Comparison of ENCODE assay signal across 26 cellular contexts in genomic region chr11:57679396-57679795, GRCh38. TPM values are rescaled to one million over a fixed set of nuclear protein-coding genes. Genes with fewer than 3 reads are reported as not detected.
DNase-seq lines count a peak whose midpoint lies in the region; ATAC-seq and TF ChIP-seq lines count a peak whose summit lies in the region.
"Had no signal": no experiment of that assay in that cellular context is flagged by ENCODE, and none has a peak within 500 bp of the region (broad histone marks: within the 10 kb centered on the region; RNA-seq: fewer than 3 reads in every experiment).

No MANE protein-coding gene starts in this region.

- H3K4me1 ChIP-seq in RWPE2 (ENCODE audit: insufficient read depth, poor library complexity, severe bottlenecking), result peaks cover 20% of the 10 kb centered on the region
- H3K4me1 ChIP-seq in trophoblast cell (ENCODE audit: control insufficient read depth in 1 of 2, insufficient read depth in 2 of 2, low read length in 2 of 2), result peaks cover 0 to 3% of the 10 kb centered on the region in 2 experiments

- H4K8ac ChIP-seq in trophoblast cell (ENCODE audit: low read depth, low read length), result no peak overlapping the region

- peaks cover 21% of the 10 kb centered on the region for H3K36me3 Mint-ChIP-seq in HFFc6 (ENCODE audit: low read depth)

- H3K27me3 ChIP-seq in RWPE2 (ENCODE audit: insufficient read depth, poor library complexity, severe bottlenecking), result no peaks in the 10 kb centered on the region
- no peaks in the 10 kb centered on the region for H3K27me3 ChIP-seq in trophoblast cell (ENCODE audit: insufficient read depth, low read length)
- H3K27me3 ChIP-seq: adrenal gland, body of pancreas, upper lobe of left lung had no signal

- peak overlapping the region; percentile 33; the same call in 1 of the 2 replicates for H3K27ac Mint-ChIP-seq in HFFc6

- peak; percentile 90 for ATAC-seq in RWPE2 (ENCODE audit: low read depth)
- ATAC-seq: naive thymus-derived CD8-positive, alpha-beta T cell had no signal

- no peaks in the 10 kb centered on the region for H3K9me3 Mint-ChIP-seq in HFFc6
- H3K9me3 Mint-ChIP-seq: naive thymus-derived CD8-positive, alpha-beta T cell had no signal

- H4K91ac ChIP-seq in trophoblast cell (ENCODE audit: low read depth, low read length), result no peak overlapping the region

- H3K4me2 ChIP-seq in trophoblast cell (ENCODE audit: low read length), result no peak overlapping the region

- H3K9me3 ChIP-seq in RWPE2 (ENCODE audit: severe bottlenecking), result no peaks in the 10 kb centered on the region
- no peaks in the 10 kb centered on the region for H3K9me3 ChIP-seq in trophoblast cell (ENCODE audit: insufficient read depth, low read depth, low read length)
- H3K9me3 ChIP-seq: adrenal gland, body of pancreas, Caco-2, upper lobe of left lung had no signal

- H3K9ac ChIP-seq in trophoblast cell (ENCODE audit: low read length), result no peak overlapping the region

- H3K14ac ChIP-seq in trophoblast cell (ENCODE audit: low read length), result no peak overlapping the region

- H3K36me3 ChIP-seq in RWPE2 (ENCODE audit: low read depth) (peaks cover 60% of the 10 kb centered on the region), trophoblast cell (ENCODE audit: control insufficient read depth in 1 of 2, insufficient read depth in 2 of 2, low read length in 2 of 2) (peaks cover 12 to 20% of the 10 kb centered on the region in 2 experiments)

- H2AFZ ChIP-seq in trophoblast cell (ENCODE audit: insufficient read depth, low read length, poor library complexity), result no peak overlapping the region

- H3K4me3 ChIP-seq in RWPE2 (ENCODE audit: severe bottlenecking) (no peak overlapping the region), epithelial cell of esophagus (ENCODE audit: low read length) (no peak overlapping the region), trophoblast cell (ENCODE audit: low read depth, low read length) (no peak overlapping the region)
- H3K4me3 ChIP-seq: adrenal gland, body of pancreas, upper lobe of left lung had no signal

- H2AK5ac ChIP-seq in trophoblast cell (ENCODE audit: low read length), result no peak overlapping the region

- H3K4me3 Mint-ChIP-seq in HFFc6, result no peak overlapping the region
- H3K4me3 Mint-ChIP-seq: naive thymus-derived CD8-positive, alpha-beta T cell had no signal

- CTCF ChIA-PET in HEK293T (lab: Yijun Ruan, JAX), result no interaction called here

- WGBS in trophoblast cell (ENCODE audit: extremely low coverage, insufficient coverage, insufficient read length), result no CpG with 5 or more reads among the region's 4 CpGs

- H2BK120ac ChIP-seq in trophoblast cell (ENCODE audit: insufficient read depth, low read length, poor library complexity), result no peak overlapping the region

- TF ChIP-seq CTCF in HFFc6 (IDR thresholded peaks at IDR 0.05) (no peak), RWPE2 (IDR thresholded peaks at IDR 0.05; ENCODE audit: poor library complexity, severe bottlenecking) (no peak), epithelial cell of esophagus (IDR thresholded peaks at IDR 0.05; ENCODE audit: insufficient read depth, low read depth, low read length, missing control alignments) (no peak)

- H3K4ac ChIP-seq in trophoblast cell (ENCODE audit: low read depth, low read length), result peak overlapping the region; percentile 4

- H3K4me1 Mint-ChIP-seq in HFFc6 (ENCODE audit: low read depth), result peaks cover 39% of the 10 kb centered on the region

- POLR2A ChIA-PET in HEK293T (lab: Yijun Ruan, JAX), result no interaction called here

- peak overlapping the region; percentile 59 for H3K27ac ChIP-seq in RWPE2 (ENCODE audit: poor library complexity, severe bottlenecking)
- no peak overlapping the region for H3K27ac ChIP-seq in trophoblast cell (ENCODE audit: low read depth, low read length)
- H3K27ac ChIP-seq: upper lobe of left lung had no signal

- H2BK5ac ChIP-seq in trophoblast cell (ENCODE audit: low read depth, low read length, poor library complexity), result no peak overlapping the region

- no peak overlapping the region for H4K12ac ChIP-seq in trophoblast cell (ENCODE audit: low read depth, low read length)

- H3K18ac ChIP-seq in trophoblast cell (ENCODE audit: low read length), result no peak overlapping the region

- H3K27me3 Mint-ChIP-seq in HFFc6 (ENCODE audit: insufficient read depth), result no peaks in the 10 kb centered on the region; the same call in 1 of the 2 replicates
- H3K27me3 Mint-ChIP-seq: naive thymus-derived CD8-positive, alpha-beta T cell had no signal

- H2BK12ac ChIP-seq in trophoblast cell (ENCODE audit: low read length), result no peak overlapping the region

- H3K79me2 ChIP-seq in trophoblast cell (ENCODE audit: control insufficient read depth, insufficient read depth, low read length, poor library complexity), result no peaks in the 10 kb centered on the region

- no peak overlapping the region for H3K23ac ChIP-seq in trophoblast cell (ENCODE audit: low read length)

- no peak for DNase-seq in HFFc6
- DNase-seq in RWPE2 (ENCODE audit: low spot score), result no peak
- peak; percentile 95 for DNase-seq in epithelial cell of esophagus (ENCODE audit: low read depth)
- no peak for DNase-seq in trophoblast cell
- no peak for DNase-seq in HEK293T (ENCODE audit: extremely low spot score)
- no peak for DNase-seq in NCI-H748 treated with DMSO at 0.1 percent for 48 hours (lab: John Stamatoyannopoulos, UW)
- no peak for DNase-seq in DMS79 treated with DMSO at 0.1 percent for 48 hours (lab: John Stamatoyannopoulos, UW)
- DNase-seq: activated naive CD4-positive, alpha-beta T cell treated with Interleukin-2 at 50 U/mL for 16 hours; activated T-cell treated with anti-CD3 and anti-CD28 coated beads, Interleukin-2, amount 50 U/mL, for 1 hour; C1 segment of cervical spinal cord; Caco-2; DMS79; GF-D8; HCEC 1CT; islet precursor cell; midbrain; naive thymus-derived CD8-positive, alpha-beta T cell; NCI-H1694 treated with DMSO at 0.1 percent for 48 hours; NCI-H2171; NCI-H524; occipital lobe; stimulated activated CD4-positive, alpha-beta T cell treated with anti-CD3 and anti-CD28 coated beads, Interleukin-1b, Interleukin-23, amount 100 ng/mL, for 48 hours; T-helper 1 cell; upper lobe of left lung had no signal

- H3K79me1 ChIP-seq in trophoblast cell (ENCODE audit: low read length), result no peaks in the 10 kb centered on the region

TF ChIP-seq in HEK293T, 16 proteins besides CTCF, POLR2A, EP300 and RAD21:
- TF ChIP-seq FOXA1 (IDR thresholded peaks at IDR 0.05), result no peak
- no peak for TF ChIP-seq BHLHE40 (IDR thresholded peaks at IDR 0.05; ENCODE audit: borderline replicate concordance)
- TF ChIP-seq SP1 (IDR thresholded peaks at IDR 0.05), result no peak
- no peak for TF ChIP-seq ZNF384 (IDR thresholded peaks at IDR 0.05)
- no peak for TF ChIP-seq NFRKB (IDR thresholded peaks at IDR 0.05)
- no peak for TF ChIP-seq SUZ12 (IDR thresholded peaks at IDR 0.05)
- no peak for TF ChIP-seq LEF1 (IDR thresholded peaks at IDR 0.05; ENCODE audit: borderline replicate concordance)
- TF ChIP-seq ELF4 (IDR thresholded peaks at IDR 0.05), result no peak
- TF ChIP-seq, protein P1, sequence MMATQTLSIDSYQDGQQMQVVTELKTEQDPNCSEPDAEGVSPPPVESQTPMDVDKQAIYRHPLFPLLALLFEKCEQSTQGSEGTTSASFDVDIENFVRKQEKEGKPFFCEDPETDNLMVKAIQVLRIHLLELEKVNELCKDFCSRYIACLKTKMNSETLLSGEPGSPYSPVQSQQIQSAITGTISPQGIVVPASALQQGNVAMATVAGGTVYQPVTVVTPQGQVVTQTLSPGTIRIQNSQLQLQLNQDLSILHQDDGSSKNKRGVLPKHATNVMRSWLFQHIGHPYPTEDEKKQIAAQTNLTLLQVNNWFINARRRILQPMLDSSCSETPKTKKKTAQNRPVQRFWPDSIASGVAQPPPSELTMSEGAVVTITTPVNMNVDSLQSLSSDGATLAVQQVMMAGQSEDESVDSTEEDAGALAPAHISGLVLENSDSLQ (IDR thresholded peaks at IDR 0.05), result no peak
- no peak for TF ChIP-seq FOXK2 (IDR thresholded peaks at IDR 0.05)
- no peak for TF ChIP-seq CTBP1 (IDR thresholded peaks at IDR 0.05; ENCODE audit: borderline replicate concordance)
- TF ChIP-seq ARNT (IDR thresholded peaks at IDR 0.05), result no peak
- TF ChIP-seq HDGF (IDR thresholded peaks at IDR 0.05; ENCODE audit: borderline replicate concordance), result no peak
- TF ChIP-seq L3MBTL2 (conservative IDR thresholded peaks at IDR 0.05), result no peak
- TF ChIP-seq TARDBP (IDR thresholded peaks at IDR 0.05), result no peak
- no peak for TF ChIP-seq FOXM1 (IDR thresholded peaks at IDR 0.05; ENCODE audit: borderline replicate concordance)

RNA-seq across cellular contexts. Expression of gene ZDHHC5, which starts 11.5 kb away (rescaled TPM):
- total RNA-seq in HFFc6 (2021; fragmentation: NEBNext Ultra II Directional; extraction: Animal tissue kit (Norgen Biotek cat#: 25700)), result 10 to 100 TPM; 67.5 to 82.1 (median 74.1) TPM
- polyA plus RNA-seq in trophoblast cell (2013), result 77.3 and 80.9 TPM in 2 replicates

RNA-seq across cellular contexts. Expression of gene CLP1, which starts 21.8 kb away (rescaled TPM):
- 10 to 100 TPM; 13.0 to 17.1 (median 15.6) TPM for total RNA-seq in HFFc6 (2021; fragmentation: NEBNext Ultra II Directional; extraction: Animal tissue kit (Norgen Biotek cat#: 25700))
- 23.0 and 24.2 TPM in 2 replicates for polyA plus RNA-seq in trophoblast cell (2013)

RNA-seq across cellular contexts. Expression of gene YPEL4, which starts 29.7 kb away (rescaled TPM):
- total RNA-seq in HFFc6 (2021; fragmentation: NEBNext Ultra II Directional; extraction: Animal tissue kit (Norgen Biotek cat#: 25700)), result under 1 TPM in 5 of 6 experiments, not detected in 1; 0.14 to 0.48 (median 0.28) TPM
- polyA plus RNA-seq in trophoblast cell (2013), result 1.2 TPM in 2 replicates
- total RNA-seq: Caco-2 had no signal

RNA-seq across cellular contexts. Expression of gene MED19, which starts 32.6 kb away (rescaled TPM):
- total RNA-seq in HFFc6 (2021; fragmentation: NEBNext Ultra II Directional; extraction: Animal tissue kit (Norgen Biotek cat#: 25700)), result 10 to 100 TPM; 19.1 to 22.4 (median 21.8) TPM
- polyA plus RNA-seq in trophoblast cell (2013), result 32.5 and 33.4 TPM in 2 replicates

RNA-seq across cellular contexts. Expression of gene TMX2, which starts 33.0 kb away (rescaled TPM):
- 100 to 1,000 TPM in 2 of 6 experiments, 10 to 100 TPM in 4; 89.9 to 113 (median 97.2) TPM for total RNA-seq in HFFc6 (2021; fragmentation: NEBNext Ultra II Directional; extraction: Animal tissue kit (Norgen Biotek cat#: 25700))
- 76.1 and 78.5 TPM in 2 replicates for polyA plus RNA-seq in trophoblast cell (2013)
